In the genomic region with DNA sequence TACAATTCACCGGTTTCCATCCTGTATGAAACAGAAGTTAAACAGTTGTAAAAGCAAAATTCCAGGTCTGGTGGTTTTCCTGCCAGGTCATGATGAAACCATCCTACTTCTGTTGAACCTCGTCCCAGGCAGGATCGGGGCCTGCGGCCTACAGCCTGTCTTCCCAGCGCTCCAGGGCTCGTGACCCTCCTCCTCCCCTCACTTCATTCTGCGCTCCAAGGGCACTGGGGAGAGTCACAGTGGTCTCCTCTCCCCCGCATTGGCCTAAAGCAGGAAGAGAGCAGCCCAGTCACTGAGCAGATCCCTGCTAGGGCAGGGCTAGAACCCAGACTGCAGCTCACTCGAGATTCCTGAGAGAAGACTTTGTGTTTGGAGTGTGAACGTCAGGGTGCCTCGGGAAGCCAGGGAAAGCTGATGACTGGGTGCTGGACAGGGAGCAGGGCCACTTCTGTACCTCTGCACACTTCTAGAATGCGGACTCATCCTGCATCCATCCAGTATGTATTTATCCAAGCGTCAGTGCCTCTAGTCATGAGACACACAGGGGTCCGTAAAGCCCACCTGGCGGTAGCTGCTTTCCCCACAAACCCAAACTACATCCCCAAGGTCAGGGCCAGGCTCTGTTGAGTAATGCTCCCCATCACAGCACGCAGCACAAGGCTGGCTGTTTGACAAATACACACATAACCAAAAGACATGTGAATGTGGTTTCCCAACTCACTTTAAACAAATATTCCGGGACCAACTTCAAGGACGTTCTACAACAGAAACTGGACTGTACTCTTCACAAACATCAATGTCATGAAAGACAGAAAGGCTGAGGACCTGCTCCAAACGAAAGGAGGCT, we compare ENCODE assay signal across 10 cellular contexts. TPM values are rescaled to one million over a fixed set of nuclear protein-coding genes. Genes with fewer than 3 reads are reported as not detected.
DNase-seq lines count a peak whose midpoint lies in the region; ATAC-seq and TF ChIP-seq lines count a peak whose summit lies in the region.
"Had no signal": no experiment of that assay in that cellular context is flagged by ENCODE, and none has a peak within 500 bp of the region (broad histone marks: within the 10 kb centered on the region; RNA-seq: fewer than 3 reads in every experiment).

No MANE protein-coding gene starts in this region.

- TF ChIP-seq POLR2A in breast epithelium (IDR thresholded peaks at IDR 0.05): no peak

- H3K27ac ChIP-seq in breast epithelium: peak overlapping the region; percentile 73 to 92

- no TSS peak for BruUV-seq in MCF 10A (replicated peaks; lab: Mats Ljungman, UMichigan)

- peak in 1 of 2 donors; percentile 29 for DNase-seq in breast epithelium (ENCODE audit: low spot score in 2 of 2)
- no peak for DNase-seq in MCF 10A (ENCODE audit: unreplicated experiment)
- peak; percentile 47 for DNase-seq in dedifferentiated amniotic fluid mesenchymal stem cell (ENCODE audit: extremely low spot score)
- DNase-seq in mesothelial cell of epicardium (ENCODE audit: low spot score in 2 of 2, unreplicated experiment in 2 of 2): no peak
- DNase-seq in stimulated activated CD4-positive, alpha-beta T cell treated with anti-CD3 and anti-CD28 coated beads, Interleukin-4, amount 100 ng/mL, for 4 hours: no peak
- DNase-seq in cerebellar cortex (ENCODE audit: low spot score): no peak
- DNase-seq: activated T-cell treated with anti-CD3 and anti-CD28 coated beads for 4 hours; CD4-positive, alpha-beta memory T cell had no signal

- H3K4me3 ChIP-seq in breast epithelium: no peak overlapping the region

- POLR2A ChIA-PET in MCF 10A (lab: Yijun Ruan, JAX): no interaction called here

- H3K27ac Mint-ChIP-seq in MCF 10A (ENCODE audit: low read depth, unreplicated experiment): no peak overlapping the region
- peak overlapping the region; percentile 56 for H3K27ac Mint-ChIP-seq in mesothelial cell of epicardium

- no peaks in the 10 kb centered on the region for H3K9me3 ChIP-seq in breast epithelium

- H3K36me3 Mint-ChIP-seq in MCF 10A (ENCODE audit: insufficient read depth, unreplicated experiment) (peaks cover 16% of the 10 kb centered on the region), mesothelial cell of epicardium (peaks cover 14% of the 10 kb centered on the region)

- H3K36me3 ChIP-seq in breast epithelium: no peaks in the 10 kb centered on the region

- H3K9me3 Mint-ChIP-seq in MCF 10A (ENCODE audit: unreplicated experiment) (no peaks in the 10 kb centered on the region), mesothelial cell of epicardium (no peaks in the 10 kb centered on the region)
- H3K9me3 Mint-ChIP-seq: CD4-positive, alpha-beta memory T cell had no signal

- ATAC-seq in GM19328 (IDR thresholded peaks at IDR 0.05; ENCODE audit: unreplicated experiment) (no peak), GM21515 (IDR thresholded peaks at IDR 0.05; ENCODE audit: unreplicated experiment) (no peak)

- H3K4me1 ChIP-seq in breast epithelium: no peaks in the 10 kb centered on the region

- H3K27me3 Mint-ChIP-seq in MCF 10A (ENCODE audit: insufficient read depth, unreplicated experiment): no peaks in the 10 kb centered on the region
- H3K27me3 Mint-ChIP-seq in mesothelial cell of epicardium (ENCODE audit: low read depth): no peaks in the 10 kb centered on the region
- H3K27me3 Mint-ChIP-seq: CD4-positive, alpha-beta memory T cell had no signal

- H3K4me1 Mint-ChIP-seq in MCF 10A (ENCODE audit: insufficient read depth, unreplicated experiment): no peaks in the 10 kb centered on the region
- H3K4me1 Mint-ChIP-seq in mesothelial cell of epicardium: no peaks in the 10 kb centered on the region

- intact Hi-C loops in breast epithelium (cut with DNase I; ENCODE audit: low total_unique reads): no loop called here
- intact Hi-C loops in MCF 10A (cut with micrococcal nuclease): no loop called here

- CTCF ChIA-PET in MCF 10A (lab: Yijun Ruan, JAX): interaction anchor here (0.5 to 0.6 kb wide), 2 partner anchors 18 to 26 kb away, joined by 3 to 4 read pairs; no protein-coding TSS in a partner anchor

- H3K4me3 Mint-ChIP-seq in MCF 10A (ENCODE audit: unreplicated experiment) (no peak overlapping the region), mesothelial cell of epicardium (no peak overlapping the region)

- no peaks in the 10 kb centered on the region for H3K27me3 ChIP-seq in breast epithelium

- no peak for TF ChIP-seq CTCF in breast epithelium (IDR thresholded peaks at IDR 0.05)
- TF ChIP-seq CTCF in MCF 10A (IDR thresholded peaks at IDR 0.05; ENCODE audit: unreplicated experiment): no peak
- no peak for TF ChIP-seq CTCF in mesothelial cell of epicardium (IDR thresholded peaks at IDR 0.05; ENCODE audit: unreplicated experiment)

RNA-seq across cellular contexts. Expression of gene ITGAE, which starts 1.7 kb away (rescaled TPM):
- total RNA-seq in breast epithelium (10 to 100 TPM; 26.5 to 31.2 (median 27.1) TPM), MCF 10A (2022) (23.8 and 26.6 TPM in 2 replicates), mesothelial cell of epicardium (19.8 to 20.6 TPM (median 20.4 TPM) in 3 replicates)

RNA-seq across cellular contexts. Expression of gene NCBP3, which starts 43.4 kb away (rescaled TPM):
- 10 to 100 TPM; 21.6 to 34.1 (median 25.9) TPM for total RNA-seq in breast epithelium
- total RNA-seq in MCF 10A (2022): 47.1 and 52.5 TPM in 2 replicates
- 88.8 to 97.0 TPM (median 91.4 TPM) in 3 replicates for total RNA-seq in mesothelial cell of epicardium
